ENCODE assay signal across 10 cellular contexts in the genomic region with DNA sequence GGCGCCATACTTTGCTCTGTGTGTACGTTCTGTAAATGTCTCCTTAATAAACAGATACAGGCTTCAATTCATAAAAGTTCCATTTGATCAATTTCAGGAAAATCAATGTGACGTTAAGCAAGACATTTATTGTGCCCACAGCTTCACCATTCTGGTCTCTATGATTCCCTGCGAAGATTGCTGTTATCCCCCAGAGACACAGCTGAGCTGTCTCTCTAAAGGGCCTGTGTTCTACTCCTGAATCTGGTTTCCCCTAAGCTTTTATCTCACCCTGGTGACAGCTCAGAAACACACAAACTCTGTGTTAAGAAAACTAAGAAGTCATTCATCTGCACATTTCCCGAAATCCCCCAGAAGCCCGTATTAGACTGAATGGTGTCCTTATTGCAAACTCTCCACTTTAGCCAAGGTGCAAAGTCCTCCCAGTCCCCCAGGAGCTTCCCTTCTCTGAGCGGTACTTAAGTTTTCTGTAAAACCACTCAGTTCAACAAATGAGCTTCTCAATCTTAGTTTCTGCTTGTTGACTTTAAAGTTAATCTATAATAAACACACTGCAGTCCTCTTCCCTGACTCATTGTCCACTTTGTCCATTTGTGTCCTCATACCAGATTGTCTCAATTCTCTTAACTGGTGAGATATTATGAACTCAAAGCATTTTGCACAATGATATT. TPM values are rescaled to one million over a fixed set of nuclear protein-coding genes. Genes with fewer than 3 reads are reported as not detected.
DNase-seq lines count a peak whose midpoint lies in the region; ATAC-seq, FAIRE-seq and TF ChIP-seq lines count a peak whose summit lies in the region.
"Had no signal": no experiment of that assay in that cellular context is flagged by ENCODE, and none has a peak within 500 bp of the region (broad histone marks: within the 10 kb centered on the region; RNA-seq: fewer than 3 reads in every experiment).

No MANE protein-coding gene starts in this region.

- H3K27ac ChIP-seq in gastrocnemius medialis (peak overlapping the region; percentile 91 to 97 (median 94)), trophoblast cell (ENCODE audit: low read depth, low read length) (no peak overlapping the region)

- peaks cover 2 to 37% of the 10 kb centered on the region in 2 donors for H3K36me3 ChIP-seq in gastrocnemius medialis
- peaks cover 11 to 19% of the 10 kb centered on the region in 2 experiments for H3K36me3 ChIP-seq in trophoblast cell (ENCODE audit: control insufficient read depth in 1 of 2, insufficient read depth in 2 of 2, low read length in 2 of 2)

- H3K27me3 ChIP-seq in gastrocnemius medialis, result no peaks in the 10 kb centered on the region
- no peaks in the 10 kb centered on the region for H3K27me3 ChIP-seq in trophoblast cell (ENCODE audit: insufficient read depth, low read length)

- no peak overlapping the region for H4K12ac ChIP-seq in trophoblast cell (ENCODE audit: low read depth, low read length)

- H3K23ac ChIP-seq in trophoblast cell (ENCODE audit: low read length), result no peak overlapping the region

- H3K9ac ChIP-seq in trophoblast cell (ENCODE audit: low read length), result no peak overlapping the region

- H3K79me1 ChIP-seq in trophoblast cell (ENCODE audit: low read length), result peaks cover 7% of the 10 kb centered on the region

- no peak overlapping the region for H3K4me2 ChIP-seq in trophoblast cell (ENCODE audit: low read length)

- TF ChIP-seq POLR2A in GM12892 (IDR thresholded peaks at IDR 0.05; ENCODE audit: low read depth, low read length) (no peak), gastrocnemius medialis (IDR thresholded peaks at IDR 0.05) (no peak)

- H2BK120ac ChIP-seq in trophoblast cell (ENCODE audit: insufficient read depth, low read length, poor library complexity), result no peak overlapping the region

- ATAC-seq in gastrocnemius medialis (no peak), GM18519 (IDR thresholded peaks at IDR 0.05; ENCODE audit: low FRiP score, unreplicated experiment) (no peak), HG03469 (IDR thresholded peaks at IDR 0.05; ENCODE audit: unreplicated experiment) (no peak)
- ATAC-seq: lower lobe of right lung had no signal

- no peak overlapping the region for H4K8ac ChIP-seq in trophoblast cell (ENCODE audit: low read depth, low read length)

- H3K14ac ChIP-seq in trophoblast cell (ENCODE audit: low read length), result no peak overlapping the region

- in situ Hi-C loops in gastrocnemius medialis (cut with MboI; ENCODE audit: low sequenced_read_pairs in 4 of 4), result no loop called here

- no peak overlapping the region for H2BK12ac ChIP-seq in trophoblast cell (ENCODE audit: low read length)

- H3K18ac ChIP-seq in trophoblast cell (ENCODE audit: low read length), result no peak overlapping the region

- DNase-seq in GM12892 (ENCODE audit: insufficient read length) (no peak), OCI-M1 (lab: John Stamatoyannopoulos, UW) (peak; percentile 27), epithelial cell of proximal tubule (ENCODE audit: low read depth) (peak; percentile 93), gastrocnemius medialis (no peak), trophoblast cell (no peak)
- DNase-seq in activated CD8-positive, alpha-beta memory T cell treated with anti-CD3 and anti-CD28 coated beads for 24 hours, result no peak
- DNase-seq: lower lobe of right lung, NCI-H1436 treated with DMSO at 0.1 percent for 48 hours had no signal

- H4K91ac ChIP-seq in trophoblast cell (ENCODE audit: low read depth, low read length), result no peak overlapping the region

- H3K4me1 ChIP-seq in gastrocnemius medialis (peaks cover 18 to 23% of the 10 kb centered on the region in 2 donors), trophoblast cell (ENCODE audit: control insufficient read depth in 1 of 2, insufficient read depth in 2 of 2, low read length in 2 of 2) (peaks cover 3 to 5% of the 10 kb centered on the region in 2 experiments)

- TF ChIP-seq CTCF in epithelial cell of proximal tubule (conservative IDR thresholded peaks at IDR 0.05; ENCODE audit: low read depth, low read length), result no peak
- TF ChIP-seq CTCF in gastrocnemius medialis (IDR thresholded peaks at IDR 0.05 in 4 of 5, conservative IDR thresholded peaks at IDR 0.05 in 1 of 5), result no peak

- FAIRE-seq in GM12892 (lab: Jason Lieb, UNC), result peak; percentile 75

- H2AK5ac ChIP-seq in trophoblast cell (ENCODE audit: low read length), result no peak overlapping the region

- peaks cover 4% of the 10 kb centered on the region for H3K79me2 ChIP-seq in trophoblast cell (ENCODE audit: control insufficient read depth, insufficient read depth, low read length, poor library complexity)

- H3K9me3 ChIP-seq in gastrocnemius medialis (no peaks in the 10 kb centered on the region), trophoblast cell (ENCODE audit: insufficient read depth, low read depth, low read length) (no peaks in the 10 kb centered on the region)
- H3K9me3 ChIP-seq: lower lobe of right lung had no signal

- H2BK5ac ChIP-seq in trophoblast cell (ENCODE audit: low read depth, low read length, poor library complexity), result no peak overlapping the region

- H2AFZ ChIP-seq in trophoblast cell (ENCODE audit: insufficient read depth, low read length, poor library complexity), result no peak overlapping the region

- peak overlapping the region; percentile 98 for H3K4me3 ChIP-seq in epithelial cell of proximal tubule (ENCODE audit: low read depth, low read length)
- no peak overlapping the region for H3K4me3 ChIP-seq in gastrocnemius medialis
- H3K4me3 ChIP-seq in trophoblast cell (ENCODE audit: low read depth, low read length), result no peak overlapping the region

- WGBS in trophoblast cell (ENCODE audit: extremely low coverage, insufficient coverage, insufficient read length), result no CpG with 5 or more reads among the region's 7 CpGs

- intact Hi-C loops in gastrocnemius medialis (cut with DNase I; ENCODE audit: low total_unique reads), result loop anchor here (2.0 kb wide), 1 partner anchor 35 kb away; a partner anchor contains a TSS

- H3K4ac ChIP-seq in trophoblast cell (ENCODE audit: low read depth, low read length), result no peak overlapping the region

RNA-seq across cellular contexts. Expression of a gene that starts 1.4 kb away (rescaled TPM):
- 42.4 TPM for polyA plus RNA-seq in GM12892 (2012; ENCODE audit: missing spikeins)
- total RNA-seq in epithelial cell of proximal tubule (71.1 and 73.2 TPM in 2 replicates), gastrocnemius medialis (10 to 100 TPM; 18.7 to 30.3 (median 24.4) TPM)
- polyA plus RNA-seq in trophoblast cell (2013), result 66.6 and 67.9 TPM in 2 replicates

RNA-seq across cellular contexts. Expression of a gene that starts 35.0 kb away (rescaled TPM):
- 450 TPM for polyA plus RNA-seq in GM12892 (2012; ENCODE audit: missing spikeins)
- total RNA-seq in epithelial cell of proximal tubule (295 and 368 TPM in 2 replicates), gastrocnemius medialis (100 to 1,000 TPM; 412 to 611 (median 495) TPM)
- 187 and 192 TPM in 2 replicates for polyA plus RNA-seq in trophoblast cell (2013)

Comparison
In these comparisons a context has a peak if more than half of its experiments do, and no peak if none do; other contexts are left out.
1. DNase-seq: peak in OCI-M1 (single experiment) and epithelial cell of proximal tubule (single experiment); none in GM12892 (single experiment), gastrocnemius medialis (0 of 2), trophoblast cell (0 of 2) and activated CD8-positive, alpha-beta memory T cell treated with anti-CD3 and anti-CD28 coated beads for 24 hours (single experiment).